11 cellular contexts compared by ENCODE assay signal in the genomic region with DNA sequence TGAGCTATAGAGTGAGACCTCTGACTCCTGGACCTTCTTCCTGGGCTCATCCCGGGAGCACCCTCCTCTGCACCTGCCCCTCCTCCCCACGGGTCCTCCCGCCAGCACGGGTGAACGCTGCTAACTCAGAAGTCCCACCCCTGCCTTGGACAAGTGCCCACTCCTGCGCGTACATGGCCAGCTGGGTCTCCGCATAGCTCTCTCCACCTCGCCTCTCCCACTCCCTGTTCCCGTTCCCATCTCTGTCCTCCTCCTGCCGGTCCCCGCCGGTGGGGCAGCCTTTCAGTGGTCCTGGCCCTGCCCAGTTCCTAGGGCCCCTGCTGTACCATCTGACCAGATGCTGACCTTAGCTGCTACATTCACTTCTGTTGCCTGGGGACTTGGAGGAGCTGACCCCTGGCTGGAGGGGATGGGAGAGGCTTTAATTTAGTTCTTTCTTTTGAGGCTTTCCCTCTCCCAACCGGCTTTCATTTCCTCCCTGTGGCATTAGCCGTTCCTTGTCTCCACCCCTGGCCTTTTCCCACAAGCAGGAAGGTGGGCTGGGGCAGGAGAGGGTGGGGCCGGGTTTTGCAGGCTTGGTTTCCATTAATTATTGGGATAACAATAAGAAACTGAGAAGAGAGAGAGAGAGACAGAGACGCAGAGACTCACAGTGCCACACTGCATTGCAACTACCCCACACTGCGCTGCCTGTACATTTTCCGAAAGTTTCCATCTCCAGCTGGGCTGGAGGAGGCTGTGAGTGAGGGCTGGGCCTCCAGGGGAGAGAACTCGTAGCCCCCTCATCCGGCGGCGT.
DNase-seq lines count a peak whose midpoint lies in the region; ATAC-seq and TF ChIP-seq lines count a peak whose summit lies in the region.
"Had no signal": no experiment of that assay in that cellular context is flagged by ENCODE, and none has a peak within 500 bp of the region (broad histone marks: within the 10 kb centered on the region; RNA-seq: fewer than 3 reads in every experiment).

No MANE protein-coding gene starts in this region.

- no peaks in the 10 kb centered on the region for H3K36me3 ChIP-seq in breast epithelium

- DNase-seq in breast epithelium (ENCODE audit: low spot score in 2 of 2) (no peak), MCF 10A (ENCODE audit: unreplicated experiment) (no peak), fibroblast of the aortic adventitia (ENCODE audit: low read depth) (peak; percentile 55), neural crest cell (ENCODE audit: low read depth, low spot score) (peak; percentile 40), immature natural killer cell (no peak), T-helper 1 cell (no peak), DMS53 treated with DMSO at 0.1 percent for 48 hours (lab: John Stamatoyannopoulos, UW; ENCODE audit: unreplicated experiment) (no peak)
- DNase-seq: activated CD8-positive, alpha-beta memory T cell treated with anti-CD3 and anti-CD28 coated beads, Interleukin-2, amount 50 U/mL, for 48 hours; T-helper 17 cell had no signal

- no peak for ATAC-seq in GM21576 (IDR thresholded peaks at IDR 0.05; ENCODE audit: unreplicated experiment)
- ATAC-seq: T-helper 17 cell had no signal

- H3K9me3 Mint-ChIP-seq in MCF 10A (ENCODE audit: unreplicated experiment): no peaks in the 10 kb centered on the region
- H3K9me3 Mint-ChIP-seq in neural crest cell: peaks cover 2% of the 10 kb centered on the region
- H3K9me3 Mint-ChIP-seq in immature natural killer cell: peaks cover 0 to 3% (median 0%) of the 10 kb centered on the region in 6 donors
- H3K9me3 Mint-ChIP-seq: central memory CD8-positive, alpha-beta T cell had no signal

- no peaks in the 10 kb centered on the region for H3K36me3 Mint-ChIP-seq in MCF 10A (ENCODE audit: insufficient read depth, unreplicated experiment)
- H3K36me3 Mint-ChIP-seq in neural crest cell (ENCODE audit: low read depth): no peaks in the 10 kb centered on the region
- H3K36me3 Mint-ChIP-seq in immature natural killer cell: no peaks in the 10 kb centered on the region

- H3K27ac Mint-ChIP-seq in MCF 10A (ENCODE audit: low read depth, unreplicated experiment) (no peak overlapping the region), neural crest cell (ENCODE audit: unreplicated experiment) (peak overlapping the region; percentile 89), immature natural killer cell (no peak overlapping the region)
- H3K27ac Mint-ChIP-seq: T-helper 17 cell had no signal

- POLR2A ChIA-PET in MCF 10A (lab: Yijun Ruan, JAX): no interaction called here

- TF ChIP-seq POLR2A in breast epithelium (IDR thresholded peaks at IDR 0.05): no peak

- H3K4me1 Mint-ChIP-seq in MCF 10A (ENCODE audit: insufficient read depth, unreplicated experiment) (peaks cover 15% of the 10 kb centered on the region), neural crest cell (peaks cover 29% of the 10 kb centered on the region), immature natural killer cell (no peaks in the 10 kb centered on the region)
- H3K4me1 Mint-ChIP-seq: central memory CD8-positive, alpha-beta T cell; T-helper 17 cell had no signal

- H3K4me3 ChIP-seq in breast epithelium (peak overlapping the region in 2 of 3 donors; percentile 5 to 38), fibroblast of the aortic adventitia (ENCODE audit: low read depth, low read length) (no peak overlapping the region)

- CTCF ChIA-PET in MCF 10A (lab: Yijun Ruan, JAX): no interaction called here

- H3K4me1 ChIP-seq in breast epithelium: no peaks in the 10 kb centered on the region

- intact Hi-C loops in breast epithelium (cut with DNase I; ENCODE audit: low total_unique reads): loop anchor here (10.0 kb wide), 1 partner anchor 1927 kb away; no protein-coding TSS in a partner anchor
- intact Hi-C loops in MCF 10A (cut with micrococcal nuclease): no loop called here

- BruUV-seq in MCF 10A (replicated peaks; lab: Mats Ljungman, UMichigan): no TSS peak

- no peaks in the 10 kb centered on the region for H3K27me3 Mint-ChIP-seq in MCF 10A (ENCODE audit: insufficient read depth, unreplicated experiment)
- H3K27me3 Mint-ChIP-seq in neural crest cell (ENCODE audit: low read depth): no peaks in the 10 kb centered on the region
- peaks cover 0 to 16% (median 3%) of the 10 kb centered on the region in 3 donors for H3K27me3 Mint-ChIP-seq in immature natural killer cell (ENCODE audit: low read depth in 3 of 3)

- no peak overlapping the region for H3K4me3 Mint-ChIP-seq in MCF 10A (ENCODE audit: unreplicated experiment)
- H3K4me3 Mint-ChIP-seq in neural crest cell: peak overlapping the region; percentile 25
- H3K4me3 Mint-ChIP-seq in immature natural killer cell: no peak overlapping the region
- H3K4me3 Mint-ChIP-seq: central memory CD8-positive, alpha-beta T cell; T-helper 17 cell had no signal

- TF ChIP-seq CTCF in breast epithelium (IDR thresholded peaks at IDR 0.05): peak in 1 of 3 donors; percentile 19
- TF ChIP-seq CTCF in MCF 10A (IDR thresholded peaks at IDR 0.05; ENCODE audit: unreplicated experiment): no peak
- TF ChIP-seq CTCF in fibroblast of the aortic adventitia (IDR thresholded peaks at IDR 0.05; ENCODE audit: insufficient read depth, low read length): peak; percentile 32
- TF ChIP-seq CTCF in neural crest cell (conservative IDR thresholded peaks at IDR 0.05): no peak

- H3K9me3 ChIP-seq in breast epithelium: no peaks in the 10 kb centered on the region

- no peaks in the 10 kb centered on the region for H3K27me3 ChIP-seq in breast epithelium

- H3K27ac ChIP-seq in breast epithelium: no peak overlapping the region

Comparison
In these comparisons a context has a peak if more than half of its experiments do, and no peak if none do; other contexts are left out.
1. DNase-seq: peak in fibroblast of the aortic adventitia (single experiment) and neural crest cell (single experiment); none in breast epithelium (0 of 2), MCF 10A (single experiment), immature natural killer cell (0 of 3), T-helper 1 cell (0 of 5) and DMS53 treated with DMSO at 0.1 percent for 48 hours (single experiment).